Comparison of ENCODE assay signal across 28 cellular contexts in the genomic region with DNA sequence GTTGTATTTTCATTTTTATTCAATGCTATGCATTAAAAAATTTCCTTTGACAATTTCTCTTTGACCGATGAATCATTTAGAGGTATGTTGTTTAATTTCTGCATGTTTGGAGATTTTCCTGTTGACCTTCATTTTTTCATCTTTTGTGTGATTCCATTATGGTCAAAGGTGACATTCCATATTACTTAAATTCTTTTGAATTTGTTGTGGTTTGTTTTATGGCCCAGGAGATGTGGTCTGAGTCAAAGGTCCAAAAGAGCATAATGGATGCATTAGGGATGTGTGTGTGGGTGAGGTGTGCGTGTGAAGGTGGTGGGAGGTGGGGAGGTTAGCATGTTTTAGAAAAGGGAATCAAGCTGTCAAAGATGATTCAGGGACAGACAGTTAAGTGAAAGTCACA.
DNase-seq lines count a peak whose midpoint lies in the region; ATAC-seq and TF ChIP-seq lines count a peak whose summit lies in the region.
"Had no signal": no experiment of that assay in that cellular context is flagged by ENCODE, and none has a peak within 500 bp of the region (broad histone marks: within the 10 kb centered on the region; RNA-seq: fewer than 3 reads in every experiment).

No MANE protein-coding gene starts in this region.

- WGBS in GM23248 (ENCODE audit: low coverage in 1 of 2, low lambda C conversion rate in 2 of 2, missing lambda C conversion rate in 2 of 2), 2 experiments: 38 to 41% methylated on average over 2 of the region's 2 CpGs
- WGBS in right cardiac atrium: 88% methylated on average over 2 of the region's 2 CpGs

- H2AFZ ChIP-seq in ACC112 (ENCODE audit: low read length, unreplicated experiment) (peak overlapping the region; percentile 39), GM23248 (no peak overlapping the region)
- H2AFZ ChIP-seq: GM23338 had no signal

- 0 out of 2 replicates have a peak, but pooled peaks cover 24% of the 10 kb centered on the region for H3F3A ChIP-seq in GM23248 (ENCODE audit: insufficient read depth)

- peak overlapping the region; percentile 25 for H3K4me2 ChIP-seq in GM23248 (ENCODE audit: unreplicated experiment)
- H3K4me2 ChIP-seq: GM23338, SK-N-SH had no signal

- H4K20me1 ChIP-seq in GM23248 (ENCODE audit: insufficient read depth): no peaks in the 10 kb centered on the region

- H3K4me3 Mint-ChIP-seq in WTC11 (no peak overlapping the region), nephron progenitor cell (no peak overlapping the region)
- H3K4me3 Mint-ChIP-seq in activated CD4-positive, alpha-beta memory T cell treated with anti-CD3 and anti-CD28 coated beads, Interleukin-2, amount 10 ng/mL, durations not matched to agents 7 days and 5 days: no peak overlapping the region
- H3K4me3 Mint-ChIP-seq: activated naive CD8-positive, alpha-beta T cell treated with anti-CD3 and anti-CD28 coated beads, Interleukin-2, amount 10 ng/mL, durations not matched to agents 7 days and 5 days; CD4-positive, CD25-positive, alpha-beta regulatory T cell; GM23338; naive thymus-derived CD8-positive, alpha-beta T cell; stimulated activated naive CD8-positive, alpha-beta T cell treated with anti-CD3 and anti-CD28 coated beads, Interleukin-15, amount 100 ng/mL, for 72 hours; T-helper 2 cell treated with Interferon-gamma antibody and Interleukin-4, amounts not matched to agents 5 μg/mL and 100 μg/mL, for 36 hours had no signal

- H3K27me3 Mint-ChIP-seq in WTC11 (ENCODE audit: low read depth) (no peaks in the 10 kb centered on the region; the same call in 1 of the 2 replicates), nephron progenitor cell (ENCODE audit: low read depth, poor library complexity) (peaks cover 4% of the 10 kb centered on the region)
- no peaks in the 10 kb centered on the region for H3K27me3 Mint-ChIP-seq in activated CD4-positive, alpha-beta memory T cell treated with anti-CD3 and anti-CD28 coated beads, Interleukin-2, amount 10 ng/mL, durations not matched to agents 7 days and 5 days
- H3K27me3 Mint-ChIP-seq: activated naive CD8-positive, alpha-beta T cell treated with anti-CD3 and anti-CD28 coated beads, Interleukin-2, amount 10 ng/mL, durations not matched to agents 7 days and 5 days; stimulated activated naive CD8-positive, alpha-beta T cell treated with anti-CD3 and anti-CD28 coated beads, Interleukin-15, amount 100 ng/mL, for 72 hours had no signal

- ATAC-seq in WTC11: no peak
- no peak for ATAC-seq in right cardiac atrium
- ATAC-seq: GM12878; GM23338; naive thymus-derived CD8-positive, alpha-beta T cell; stimulated activated naive CD8-positive, alpha-beta T cell treated with anti-CD3 and anti-CD28 coated beads, Interleukin-15, amount 100 ng/mL, for 72 hours had no signal

- POLR2A ChIA-PET in WTC11 (lab: Charles Lee): no interaction called here
- POLR2A ChIA-PET in activated CD4-positive, alpha-beta memory T cell treated with anti-CD3 and anti-CD28 coated beads, Interleukin-2, amount 10 ng/mL, durations not matched to agents 7 days and 5 days (lab: Charles Lee): no interaction called here

- intact Hi-C loops in right cardiac atrium (cut with DNase I): no loop called here

- H3K4me3 ChIP-seq in ACC112 (ENCODE audit: low read depth, low read length) (no peak overlapping the region), GM23248 (no peak overlapping the region), SJSA1 (no peak overlapping the region), fibroblast of the aortic adventitia (ENCODE audit: low read depth, low read length) (no peak overlapping the region), right cardiac atrium (ENCODE audit: low read length) (no peak overlapping the region)
- H3K4me3 ChIP-seq: breast epithelium, coronary artery, GM12878, GM23338, ovary, tibial artery had no signal

- in situ Hi-C loops in GM23248 (cut with MboI): no loop called here

- H3K36me3 ChIP-seq in ACC112 (ENCODE audit: insufficient read depth, low read length): no peaks in the 10 kb centered on the region
- no peaks in the 10 kb centered on the region for H3K36me3 ChIP-seq in GM23248 (ENCODE audit: low read depth)
- H3K36me3 ChIP-seq in SJSA1: no peaks in the 10 kb centered on the region
- H3K36me3 ChIP-seq: breast epithelium, ovary, tibial artery, WERI-Rb-1 had no signal

- H3K9me2 ChIP-seq in GM23248 (ENCODE audit: insufficient read depth): no peaks in the 10 kb centered on the region
- H3K9me2 ChIP-seq: SK-N-SH had no signal

- H3K4me1 Mint-ChIP-seq in WTC11 (no peaks in the 10 kb centered on the region), nephron progenitor cell (no peaks in the 10 kb centered on the region)
- no peaks in the 10 kb centered on the region for H3K4me1 Mint-ChIP-seq in activated CD4-positive, alpha-beta memory T cell treated with anti-CD3 and anti-CD28 coated beads, Interleukin-2, amount 10 ng/mL, durations not matched to agents 7 days and 5 days
- H3K4me1 Mint-ChIP-seq: activated naive CD8-positive, alpha-beta T cell treated with anti-CD3 and anti-CD28 coated beads, Interleukin-2, amount 10 ng/mL, durations not matched to agents 7 days and 5 days; CD4-positive, CD25-positive, alpha-beta regulatory T cell; GM23338; naive thymus-derived CD8-positive, alpha-beta T cell; stimulated activated naive CD8-positive, alpha-beta T cell treated with anti-CD3 and anti-CD28 coated beads, Interleukin-15, amount 100 ng/mL, for 72 hours had no signal

- peak; percentile 47 for DNase-seq in GM23248
- peak; percentile 59 to 69 for DNase-seq in SJSA1 (ENCODE audit: low read depth in 1 of 2, low spot score in 2 of 2)
- DNase-seq in fibroblast of the aortic adventitia (ENCODE audit: low read depth): peak; percentile 33
- DNase-seq in WTC11 (ENCODE audit: low spot score): no peak
- no peak for DNase-seq in nephron progenitor cell
- DNase-seq in activated CD4-positive, alpha-beta memory T cell treated with anti-CD3 and anti-CD28 coated beads, Interleukin-2, amount 10 ng/mL, durations not matched to agents 7 days and 5 days: no peak
- DNase-seq in right cardiac atrium: no peak
- DNase-seq: activated CD4-positive, alpha-beta T cell treated with anti-CD3 and anti-CD28 coated beads, Interleukin-2, amount 50 U/mL, for 1 hour; activated naive CD8-positive, alpha-beta T cell treated with anti-CD3 and anti-CD28 coated beads, Interleukin-2, amount 10 ng/mL, durations not matched to agents 7 days and 5 days; CD4-positive, CD25-positive, alpha-beta regulatory T cell; GF-D8; KG1; MV-4-11; naive thymus-derived CD8-positive, alpha-beta T cell; NCI-H1694; NCI-H2171 treated with DMSO at 0.1 percent for 48 hours; NCI-H526 treated with DMSO at 0.1 percent for 48 hours; ovary; SK-N-SH; stimulated activated naive CD8-positive, alpha-beta T cell treated with anti-CD3 and anti-CD28 coated beads, Interleukin-15, amount 100 ng/mL, for 72 hours; tibial artery; WERI-Rb-1 had no signal

- H3K27ac Mint-ChIP-seq in WTC11: no peak overlapping the region
- H3K27ac Mint-ChIP-seq in nephron progenitor cell: no peak overlapping the region
- no peak overlapping the region for H3K27ac Mint-ChIP-seq in activated CD4-positive, alpha-beta memory T cell treated with anti-CD3 and anti-CD28 coated beads, Interleukin-2, amount 10 ng/mL, durations not matched to agents 7 days and 5 days
- H3K27ac Mint-ChIP-seq: activated naive CD8-positive, alpha-beta T cell treated with anti-CD3 and anti-CD28 coated beads, Interleukin-2, amount 10 ng/mL, durations not matched to agents 7 days and 5 days; CD4-positive, CD25-positive, alpha-beta regulatory T cell; GM23338; naive thymus-derived CD8-positive, alpha-beta T cell; stimulated activated naive CD8-positive, alpha-beta T cell treated with anti-CD3 and anti-CD28 coated beads, Interleukin-15, amount 100 ng/mL, for 72 hours; T-helper 2 cell treated with Interferon-gamma antibody and Interleukin-4, amounts not matched to agents 5 μg/mL and 100 μg/mL, for 36 hours had no signal

- no peaks in the 10 kb centered on the region for H3K27me3 ChIP-seq in ACC112 (ENCODE audit: insufficient read depth, low read length)
- no peaks in the 10 kb centered on the region for H3K27me3 ChIP-seq in GM23248 (replicated peaks; ENCODE audit: insufficient read depth)
- H3K27me3 ChIP-seq in SJSA1 (replicated peaks): no peaks in the 10 kb centered on the region
- no peaks in the 10 kb centered on the region for H3K27me3 ChIP-seq in right cardiac atrium (ENCODE audit: control insufficient read depth, insufficient read depth)
- H3K27me3 ChIP-seq: breast epithelium, ovary, tibial artery had no signal

- H3K9me3 ChIP-seq in GM23248 (ENCODE audit: low read depth): no peaks in the 10 kb centered on the region
- H3K9me3 ChIP-seq in SJSA1 (replicated peaks): peaks cover 9% of the 10 kb centered on the region; the same call in 1 of the 2 replicates
- H3K9me3 ChIP-seq in right cardiac atrium (ENCODE audit: control insufficient read depth, low read length): no peaks in the 10 kb centered on the region
- H3K9me3 ChIP-seq: ovary, tibial artery had no signal

- no peak overlapping the region for H3K9ac ChIP-seq in GM23248
- H3K9ac ChIP-seq: SK-N-SH had no signal

- H3K79me2 ChIP-seq in ACC112 (ENCODE audit: control insufficient read depth, insufficient read depth, low read length, unreplicated experiment): no peaks in the 10 kb centered on the region
- no peaks in the 10 kb centered on the region for H3K79me2 ChIP-seq in GM23248 (ENCODE audit: insufficient read depth)

- peaks cover 16% of the 10 kb centered on the region for H3K36me3 Mint-ChIP-seq in WTC11
- no peaks in the 10 kb centered on the region for H3K36me3 Mint-ChIP-seq in nephron progenitor cell (ENCODE audit: low read depth)
- no peaks in the 10 kb centered on the region for H3K36me3 Mint-ChIP-seq in activated CD4-positive, alpha-beta memory T cell treated with anti-CD3 and anti-CD28 coated beads, Interleukin-2, amount 10 ng/mL, durations not matched to agents 7 days and 5 days (ENCODE audit: low read depth)
- H3K36me3 Mint-ChIP-seq: activated naive CD8-positive, alpha-beta T cell treated with anti-CD3 and anti-CD28 coated beads, Interleukin-2, amount 10 ng/mL, durations not matched to agents 7 days and 5 days; CD4-positive, CD25-positive, alpha-beta regulatory T cell; naive thymus-derived CD8-positive, alpha-beta T cell had no signal

- CTCF ChIA-PET in WTC11 (lab: Charles Lee): no interaction called here
- CTCF ChIA-PET in activated CD4-positive, alpha-beta memory T cell treated with anti-CD3 and anti-CD28 coated beads, Interleukin-2, amount 10 ng/mL, durations not matched to agents 7 days and 5 days (lab: Charles Lee): no interaction called here

- H3K9me3 Mint-ChIP-seq in WTC11 (peaks cover 29% of the 10 kb centered on the region), nephron progenitor cell (peaks cover 13% of the 10 kb centered on the region)
- no peaks in the 10 kb centered on the region for H3K9me3 Mint-ChIP-seq in activated CD4-positive, alpha-beta memory T cell treated with anti-CD3 and anti-CD28 coated beads, Interleukin-2, amount 10 ng/mL, durations not matched to agents 7 days and 5 days
- H3K9me3 Mint-ChIP-seq: stimulated activated naive CD8-positive, alpha-beta T cell treated with anti-CD3 and anti-CD28 coated beads, Interleukin-15, amount 100 ng/mL, for 72 hours; T-helper 2 cell treated with Interferon-gamma antibody and Interleukin-4, amounts not matched to agents 5 μg/mL and 100 μg/mL, for 36 hours had no signal

- no peak for TF ChIP-seq CTCF in fibroblast of the aortic adventitia (IDR thresholded peaks at IDR 0.05; ENCODE audit: insufficient read depth, low read length)
- no peak for TF ChIP-seq CTCF in WTC11 (IDR thresholded peaks at IDR 0.05)
- no peak for TF ChIP-seq CTCF in nephron progenitor cell (IDR thresholded peaks at IDR 0.05)

- H3K27ac ChIP-seq in ACC112 (ENCODE audit: low read depth, low read length) (no peak overlapping the region), GM23248 (0 out of 2 replicates have a peak overlapping the region, but pooled peaks have one; percentile 26), SJSA1 (peak overlapping the region; percentile 58), right cardiac atrium (ENCODE audit: low read length) (no peak overlapping the region)
- H3K27ac ChIP-seq: breast epithelium, coronary artery, ovary, tibial artery, WERI-Rb-1 had no signal

- H3K4me1 ChIP-seq in ACC112 (ENCODE audit: control insufficient read depth, insufficient read depth, low read length, unreplicated experiment) (peaks cover 7% of the 10 kb centered on the region), GM23248 (ENCODE audit: insufficient read depth) (peaks cover 28% of the 10 kb centered on the region), SJSA1 (replicated peaks) (peaks cover 13% of the 10 kb centered on the region), right cardiac atrium (ENCODE audit: control insufficient read depth, insufficient read depth, low read length) (no peaks in the 10 kb centered on the region)
- H3K4me1 ChIP-seq: breast epithelium had no signal

Comparison
In these comparisons a context has a peak if more than half of its experiments do, and no peak if none do; other contexts are left out.
1. H3K27ac ChIP-seq: peak in GM23248 (single experiment) and SJSA1 (single experiment); none in ACC112 (single experiment) and right cardiac atrium (single experiment).
2. DNase-seq: peak in GM23248 (single experiment), SJSA1 (2 of 2) and fibroblast of the aortic adventitia (single experiment); none in WTC11 (single experiment), nephron progenitor cell (single experiment), activated CD4-positive, alpha-beta memory T cell treated with anti-CD3 and anti-CD28 coated beads, Interleukin-2, amount 10 ng/mL, durations not matched to agents 7 days and 5 days (single experiment) and right cardiac atrium (0 of 3).